ENCODE assay signal across 15 cellular contexts in genomic region chr12:103807561-103808238, GRCh38.
"Had no signal": no experiment of that assay in that cellular context is flagged by ENCODE, and none has a peak within 500 bp of the region (broad histone marks: within the 10 kb centered on the region; RNA-seq: fewer than 3 reads in every experiment).

No MANE protein-coding gene starts in this region.

- FAIRE-seq: kidney had no signal

- H3K4me3 Mint-ChIP-seq: activated B cell treated with CpG ODN at 0.5 μM for 24 hours; activated naive CD4-positive, alpha-beta T cell treated with anti-CD3 and anti-CD28 coated beads, Interleukin-2, amount 10 ng/mL, durations not matched to agents 7 days and 5 days; activated T-helper 17 cell treated with anti-CD3 and anti-CD28 coated beads, Interleukin-2, amount 50 U/mL, for 72 hours; nephron progenitor cell had no signal

- H3K27ac Mint-ChIP-seq: activated B cell treated with CpG ODN at 0.5 μM for 24 hours; activated naive CD4-positive, alpha-beta T cell treated with anti-CD3 and anti-CD28 coated beads, Interleukin-2, amount 10 ng/mL, durations not matched to agents 7 days and 5 days; activated T-helper 17 cell treated with anti-CD3 and anti-CD28 coated beads, Interleukin-2, amount 50 U/mL, for 72 hours; nephron progenitor cell had no signal

- H3K9me3 ChIP-seq: stomach, vagina had no signal

- H3K27me3 ChIP-seq: brain microvascular endothelial cell, stomach, vagina had no signal

- H3K4me1 Mint-ChIP-seq: activated B cell treated with CpG ODN at 0.5 μM for 24 hours; activated naive CD4-positive, alpha-beta T cell treated with anti-CD3 and anti-CD28 coated beads, Interleukin-2, amount 10 ng/mL, durations not matched to agents 7 days and 5 days had no signal

- H3K4me3 ChIP-seq: stomach, vagina had no signal

- H3K27me3 Mint-ChIP-seq: activated B cell treated with CpG ODN at 0.5 μM for 24 hours; activated naive CD4-positive, alpha-beta T cell treated with anti-CD3 and anti-CD28 coated beads, Interleukin-2, amount 10 ng/mL, durations not matched to agents 7 days and 5 days; activated T-helper 17 cell treated with anti-CD3 and anti-CD28 coated beads, Interleukin-2, amount 50 U/mL, for 72 hours had no signal

- DNase-seq: activated B cell treated with CpG ODN at 0.5 μM for 24 hours; activated CD4-positive, alpha-beta T cell treated with anti-CD3 and anti-CD28 coated beads, Interleukin-2, amount 50 U/mL, for 1 hour; activated naive CD4-positive, alpha-beta T cell treated with anti-CD3 and anti-CD28 coated beads, Interleukin-2, amount 10 ng/mL, durations not matched to agents 7 days and 5 days; activated T-cell treated with anti-CD3 and anti-CD28 coated beads for 4 hours; amniotic stem cell; brain microvascular endothelial cell; kidney; left ventricle myocardium superior; nephron progenitor cell; stimulated activated CD4-positive, alpha-beta T cell treated with anti-CD3 and anti-CD28 coated beads, Interleukin-15, amount 100 ng/mL, for 24 hours; stimulated activated CD4-positive, alpha-beta T cell treated with anti-CD3 and anti-CD28 coated beads, Interleukin-4, amount 100 ng/mL, for 4 hours; stomach; T1000 had no signal

- H3K27ac ChIP-seq: brain microvascular endothelial cell, vagina had no signal

- H3K36me3 ChIP-seq: brain microvascular endothelial cell had no signal

- H3K9me3 Mint-ChIP-seq: activated B cell treated with CpG ODN at 0.5 μM for 24 hours; activated naive CD4-positive, alpha-beta T cell treated with anti-CD3 and anti-CD28 coated beads, Interleukin-2, amount 10 ng/mL, durations not matched to agents 7 days and 5 days; activated T-helper 17 cell treated with anti-CD3 and anti-CD28 coated beads, Interleukin-2, amount 50 U/mL, for 72 hours; nephron progenitor cell had no signal

- ATAC-seq: activated T-helper 17 cell treated with anti-CD3 and anti-CD28 coated beads, Interleukin-2, amount 50 U/mL, for 72 hours had no signal
